8 cellular contexts compared by ENCODE assay signal in the genomic region with DNA sequence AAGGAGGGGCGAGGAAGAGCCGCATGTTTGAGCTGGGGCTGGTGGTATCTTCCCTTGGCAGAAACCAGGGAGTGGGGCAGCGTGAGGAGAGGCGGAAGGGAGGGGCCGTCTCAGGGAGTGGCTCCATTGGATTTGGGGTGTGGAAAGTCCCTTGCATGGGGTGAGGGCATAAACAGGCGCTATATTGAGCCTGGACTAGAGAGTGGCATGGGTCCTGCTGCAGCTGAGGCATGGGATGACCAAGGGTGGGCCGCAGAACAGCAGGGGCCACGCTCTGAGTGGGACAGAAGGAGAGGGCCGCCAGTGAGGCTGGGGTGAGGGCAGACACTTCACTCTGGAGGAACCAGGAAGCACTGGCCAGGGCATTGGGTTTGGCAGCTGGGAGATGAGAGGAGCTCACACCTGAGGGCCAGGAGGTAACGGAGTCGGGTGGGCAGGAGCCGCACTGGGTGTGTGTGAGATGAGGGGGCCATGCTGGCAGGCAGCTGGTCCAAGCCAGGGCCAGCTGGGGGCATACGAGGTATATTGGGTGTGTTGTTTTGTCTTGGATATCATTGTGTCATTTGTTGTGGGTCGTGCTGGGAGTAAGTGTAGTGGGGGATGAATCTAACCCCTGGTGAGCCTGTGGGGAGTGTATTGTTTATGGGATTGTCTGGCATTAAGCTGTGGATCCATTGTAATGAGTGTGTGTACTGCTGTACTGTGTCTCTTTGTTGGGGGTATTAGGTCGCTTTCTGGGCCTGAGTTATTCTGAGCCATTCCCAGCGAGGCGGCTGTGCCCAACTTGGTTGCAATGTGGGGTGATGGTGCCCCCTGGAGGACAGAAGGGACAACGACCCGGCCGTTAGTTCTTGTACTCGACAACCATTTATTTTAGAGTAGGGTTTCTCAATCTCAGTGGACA. TPM values are rescaled to one million over a fixed set of nuclear protein-coding genes. Genes with fewer than 3 reads are reported as not detected.
A peak's percentile ranks its signal among the peaks of the same experiment; 100 is the strongest.
DNase-seq lines count a peak whose midpoint lies in the region; ATAC-seq and TF ChIP-seq lines count a peak whose summit lies in the region.
"Not testable (repeated sequence)": the region's sequence is repeated elsewhere in the genome, so short reads cannot be mapped to it uniquely, and the experiment has no call there.

No MANE protein-coding gene starts in this region.

- POLR2A ChIA-PET in AG04450 (lab: Yijun Ruan, JAX): not testable (repeated sequence)

- not testable (repeated sequence) for H3K9ac ChIP-seq in SU-DHL-6 (ENCODE audit: low read length)

- peak; percentile 65 for ATAC-seq in memory B cell (ENCODE audit: low read depth)

- peak overlapping the region; percentile 39 for H2AFZ ChIP-seq in SU-DHL-6 (ENCODE audit: low read depth, low read length, severe bottlenecking)

- H3K4me3 Mint-ChIP-seq in memory B cell: peak overlapping the region; percentile 55

- not testable (repeated sequence) for H3K9me2 ChIP-seq in SU-DHL-6 (replicated peaks; ENCODE audit: insufficient read depth, low read length)

- not testable (repeated sequence) for H3K27me3 ChIP-seq in AG04450 (ENCODE audit: control insufficient read depth, insufficient read depth, low read length); SU-DHL-6 (ENCODE audit: low read length)

- CTCF ChIA-PET in AG04450 (lab: Charles Lee): interaction anchor here (0.8 kb wide), 1 partner anchor 61 kb away, joined by 4 read pairs; no protein-coding TSS in a partner anchor

- not testable (repeated sequence) for H3F3A ChIP-seq in SU-DHL-6 (ENCODE audit: insufficient read depth)

- not testable (repeated sequence) for H3K4me3 ChIP-seq in AG04450 (ENCODE audit: low read depth, low read length); SU-DHL-6 (ENCODE audit: insufficient read depth, low read length, poor library complexity, severe bottlenecking); epithelial cell of proximal tubule (ENCODE audit: low read depth, low read length)

- H3K9me3 Mint-ChIP-seq in memory B cell: not testable (repeated sequence)

- H3K4me2 ChIP-seq in SU-DHL-6 (ENCODE audit: low read depth, low read length, poor library complexity, severe bottlenecking): not testable (repeated sequence)

- H3K27me3 Mint-ChIP-seq in memory B cell: not testable (repeated sequence)

- H3K79me2 ChIP-seq in SU-DHL-6 (ENCODE audit: insufficient read depth, low read length): not testable (repeated sequence)

- not testable (repeated sequence) for H3K36me3 Mint-ChIP-seq in memory B cell

- in situ Hi-C loops in GM13977 (cut with MboI; ENCODE audit: low pct_unique_long_range_greater_than_20kb, low sequenced_read_pairs, unreplicated experiment): loop anchor here (10.0 kb wide), 1 partner anchor 50 kb away; no protein-coding TSS in a partner anchor

- H4K20me1 ChIP-seq in SU-DHL-6 (ENCODE audit: low read depth, low read length): not testable (repeated sequence)

- H3K36me3 ChIP-seq in SU-DHL-6 (ENCODE audit: low read length): not testable (repeated sequence)

- H3K9me3 ChIP-seq in AG04450 (ENCODE audit: control insufficient read depth, insufficient read depth, low read length); SU-DHL-6 (ENCODE audit: insufficient read depth, low read length): not testable (repeated sequence)

- not testable (repeated sequence) for H3K27ac Mint-ChIP-seq in memory B cell

- H3K27ac ChIP-seq in AG04450 (ENCODE audit: low read depth, low read length): peak overlapping the region; percentile 31
- H3K27ac ChIP-seq in SU-DHL-6 (ENCODE audit: low read depth, low read length): not testable (repeated sequence)

- DNase-seq in AG04450 (ENCODE audit: low read depth, low spot score); GM13977 (ENCODE audit: low spot score); epithelial cell of proximal tubule (ENCODE audit: low read depth): not testable (repeated sequence)
- DNase-seq in NCI-H1930 (lab: John Stamatoyannopoulos, UW): peak; percentile 31 to 33
- DNase-seq in activated effector memory CD4-positive, alpha-beta T cell treated with Interleukin-2 at 50 U/mL for 16 hours: peak; percentile 35
- DNase-seq in memory B cell (ENCODE audit: low spot score in 2 of 2): peak; percentile 29 to 35
- DNase-seq in stimulated activated CD4-positive, alpha-beta T cell treated with anti-CD3 and anti-CD28 coated beads, Interleukin-4, amount 100 ng/mL, for 1 hour: peak; percentile 62

- TF ChIP-seq CTCF in AG04450 (IDR thresholded peaks at IDR 0.05; ENCODE audit: low read depth, low read length) (peak; percentile 77), GM13977 (IDR thresholded peaks at IDR 0.05; ENCODE audit: extremely low read depth, insufficient read depth, missing control alignments) (peak; percentile 69), SU-DHL-6 (IDR thresholded peaks at IDR 0.05; ENCODE audit: insufficient read depth, low read length, poor library complexity, severe bottlenecking) (peak; percentile 58), epithelial cell of proximal tubule (conservative IDR thresholded peaks at IDR 0.05; ENCODE audit: low read depth, low read length) (peak; percentile 74)

- H3K4me1 Mint-ChIP-seq in memory B cell: not testable (repeated sequence)

RNA-seq across cellular contexts. Expression of a gene that starts 56.2 kb away (rescaled TPM):
- 14.1 and 19.3 TPM in 2 replicates for polyA plus RNA-seq in AG04450 (2011; rRNA removed)
- polyA minus RNA-seq in AG04450 (2011; rRNA and poly(A)+ RNA removed): 32.3 and 33.3 TPM in 2 replicates
- total RNA-seq in epithelial cell of proximal tubule: 28.4 and 42.3 TPM in 2 replicates
